ENCODE assay signal across 8 cellular contexts in the genomic region with DNA sequence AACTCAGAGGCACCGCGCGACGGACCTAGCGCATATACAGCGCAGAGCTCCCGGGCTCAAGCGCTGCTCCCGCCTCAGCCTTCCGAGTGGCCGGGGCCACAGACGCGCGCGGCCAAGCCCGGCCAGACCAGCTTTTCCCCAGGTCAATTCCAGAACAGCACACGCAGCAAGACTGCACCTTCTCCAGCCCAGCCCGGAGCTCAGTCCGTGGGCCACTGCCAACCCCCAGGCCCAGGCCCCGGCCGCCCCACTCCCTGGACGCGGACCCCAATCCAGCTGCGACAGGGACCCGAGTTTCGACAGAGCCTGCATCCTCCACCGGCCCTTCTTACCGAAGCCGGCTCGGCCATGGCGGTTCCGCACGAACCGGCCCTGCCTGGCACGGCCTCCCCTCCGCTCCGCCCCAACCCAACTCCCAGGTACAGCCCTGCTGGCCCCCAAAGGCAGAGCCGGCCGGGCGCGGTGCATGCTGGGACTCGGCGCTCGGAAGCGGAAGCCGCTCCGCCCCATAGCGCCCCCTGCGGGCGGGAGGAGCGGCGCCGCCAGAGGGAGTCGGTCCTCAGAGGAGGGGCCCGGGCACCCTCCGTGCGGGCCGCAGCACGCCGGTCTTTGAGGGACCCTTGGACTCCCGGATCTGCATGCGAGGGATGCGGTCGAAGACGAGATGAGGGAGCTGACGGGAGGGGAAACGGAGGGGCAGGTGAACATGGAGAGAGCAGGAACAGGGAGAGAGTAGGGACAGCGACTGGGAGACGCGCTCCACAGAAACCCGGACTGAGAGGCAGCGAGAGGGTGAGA. TPM values are rescaled to one million over a fixed set of nuclear protein-coding genes. Genes with fewer than 3 reads are reported as not detected.
DNase-seq lines count a peak whose midpoint lies in the region; ATAC-seq and TF ChIP-seq lines count a peak whose summit lies in the region.

A gene with protein sequence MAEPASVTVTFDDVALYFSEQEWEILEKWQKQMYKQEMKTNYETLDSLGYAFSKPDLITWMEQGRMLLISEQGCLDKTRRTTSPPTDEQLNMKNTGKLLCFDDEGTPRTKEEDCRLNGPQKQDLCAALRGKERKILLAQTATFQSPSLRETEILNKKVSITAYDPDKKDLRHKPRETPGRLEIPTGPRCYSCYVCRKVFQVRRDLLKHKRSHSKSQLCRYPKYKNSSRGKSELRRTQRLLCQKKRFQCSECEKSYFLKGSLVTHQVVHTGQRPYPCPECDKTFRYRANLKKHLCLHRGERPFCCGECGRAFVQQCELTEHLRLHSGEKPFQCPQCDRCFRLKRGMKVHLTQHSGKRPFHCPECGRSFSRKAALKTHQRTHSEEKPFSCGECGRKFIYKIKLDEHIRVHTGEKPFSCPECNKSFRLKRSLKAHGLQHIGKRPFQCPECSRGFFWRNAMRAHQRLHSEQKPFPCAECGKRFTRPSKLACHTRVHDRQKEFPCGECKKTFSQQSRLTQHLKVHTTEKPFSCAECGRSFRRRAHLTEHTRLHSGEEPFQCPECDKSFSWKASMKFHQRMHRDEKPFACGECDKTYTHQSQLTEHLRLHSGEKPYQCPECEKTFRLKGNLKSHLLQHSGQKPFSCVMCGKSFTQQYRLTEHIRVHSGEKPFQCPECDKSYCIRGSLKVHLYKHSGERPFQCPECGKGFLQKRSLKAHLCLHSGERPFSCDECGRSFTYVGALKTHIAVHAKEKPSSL (minus strand): TSS at position 461 of the 798 bp plus-strand sequence. CDS start 111 bp downstream, at position 350.

- CTCF ChIA-PET in IMR-90 (lab: Yijun Ruan, JAX): interaction anchor here (0.5 to 0.7 kb wide), 4 partner anchors 21 to 73 kb away, joined by 3 to 7 read pairs (median 4); a partner anchor contains a TSS

- peak within 1 kb of the TSS; percentile 84 for H3K4me3 ChIP-seq in IMR-90 (ENCODE audit: insufficient read depth, low read depth, low read length)
- peak within 1 kb of the TSS; percentile 90 to 95 for H3K4me3 ChIP-seq in muscle layer of duodenum (ENCODE audit: low read depth in 1 of 2, low read length in 2 of 2)

- TF ChIP-seq RAD21 in IMR-90 (IDR thresholded peaks at IDR 0.05; ENCODE audit: low read length): peak; percentile 22; the same call in 1 of the 2 replicates

- POLR2A ChIA-PET in IMR-90 (lab: Charles Lee; ENCODE audit: unreplicated experiment): interaction anchor here (0.6 kb wide), 1 partner anchor 588 kb away, joined by 3 read pairs; no protein-coding TSS in a partner anchor

- peak within 1 kb of the TSS; percentile 89 for H3K4me2 ChIP-seq in IMR-90 (ENCODE audit: low read depth, low read length)

- H3K27ac ChIP-seq in IMR-90 (ENCODE audit: insufficient read depth, low read length) (peak within 1 kb of the TSS; percentile 84), muscle layer of duodenum (ENCODE audit: low read length) (peak within 1 kb of the TSS; percentile 91)

- in situ Hi-C loops in IMR-90 (cut with MboI; ENCODE audit: low sequenced_read_pairs): no loop called here

- H3K9me3 ChIP-seq in IMR-90 (ENCODE audit: control insufficient read depth, insufficient read depth, low read length) (peaks cover 4% of the 10 kb centered on the region), muscle layer of duodenum (ENCODE audit: control insufficient read depth in 1 of 2, low read length in 2 of 2) (no peaks in the 10 kb centered on the region)

- H2AK5ac ChIP-seq in IMR-90 (ENCODE audit: low read depth, low read length): peak within 1 kb of the TSS; percentile 93

- peak within 1 kb of the TSS; percentile 90 to 93 for H4K8ac ChIP-seq in IMR-90 (ENCODE audit: low read depth in 2 of 2, low read length in 2 of 2)

- peaks cover 2% of the 10 kb centered on the region; the same call in 1 of the 2 replicates for H3K36me3 ChIP-seq in IMR-90 (ENCODE audit: control insufficient read depth, insufficient read depth, low read length)
- peaks cover 6 to 9% of the 10 kb centered on the region in 2 donors for H3K36me3 ChIP-seq in muscle layer of duodenum (ENCODE audit: control insufficient read depth in 1 of 2, insufficient read depth in 2 of 2, low read length in 2 of 2)

- H3K27me3 ChIP-seq in IMR-90 (ENCODE audit: control insufficient read depth, insufficient read depth, low read length): no peaks in the 10 kb centered on the region
- no peaks in the 10 kb centered on the region for H3K27me3 ChIP-seq in muscle layer of duodenum (ENCODE audit: low read depth, low read length)

- peak within 1 kb of the TSS; percentile 75 for H3K18ac ChIP-seq in IMR-90 (ENCODE audit: low read depth, low read length)

- peaks cover 18 to 31% of the 10 kb centered on the region in 2 experiments for H3K79me1 ChIP-seq in IMR-90 (ENCODE audit: low read depth in 1 of 2, low read length in 2 of 2)

- H3K9me1 ChIP-seq in IMR-90 (ENCODE audit: insufficient read depth, low read length): no peaks in the 10 kb centered on the region; the same call in 1 of the 2 replicates

- peak within 1 kb of the TSS; percentile 100 for H2AFZ ChIP-seq in IMR-90 (replicated peaks; ENCODE audit: low read length, poor library complexity)

- ATAC-seq in GM21529 (IDR thresholded peaks at IDR 0.05; ENCODE audit: unreplicated experiment) (peak; percentile 82), IMR-90 (ENCODE audit: low read depth) (peak; percentile 93)

- peak within 1 kb of the TSS; percentile 93 for H3K56ac ChIP-seq in IMR-90 (ENCODE audit: extremely low read depth, insufficient read depth, low read length)

- H3K23ac ChIP-seq in IMR-90 (ENCODE audit: low read depth, low read length): peak within 1 kb of the TSS; percentile 100

- peak within 1 kb of the TSS; percentile 89 for H3K9ac ChIP-seq in IMR-90 (ENCODE audit: low read depth, low read length)

- 0% methylated on average over 34 of the region's 72 CpGs; no CpG with 5 or more reads in 1 of the 2 experiments for WGBS in IMR-90 (ENCODE audit: extremely low coverage in 2 of 2, insufficient read length in 1 of 2), 2 experiments

- peak within 1 kb of the TSS; percentile 94 for H4K91ac ChIP-seq in IMR-90 (ENCODE audit: insufficient read depth, low read depth, low read length)

- no TSS peak for BruUV-seq in IMR-90 (replicated peaks; lab: Mats Ljungman, UMichigan)

- H2BK5ac ChIP-seq in IMR-90 (ENCODE audit: low read depth, low read length, poor library complexity, severe bottlenecking): peak within 1 kb of the TSS; percentile 87

- peak within 1 kb of the TSS; percentile 98 for H3K14ac ChIP-seq in IMR-90 (replicated peaks; ENCODE audit: low read depth, low read length)

- intact Hi-C loops in IMR-90 (cut with micrococcal nuclease): loop anchor here (1.0 to 5.0 kb wide), 3 partner anchors 21 to 99 kb away; a partner anchor contains a TSS

- TF ChIP-seq POLR2A in IMR-90 (IDR thresholded peaks at IDR 0.05; ENCODE audit: low read depth, low read length) (peak; percentile 97), erythroblast (IDR thresholded peaks at IDR 0.05; ENCODE audit: low read length) (peak; percentile 96)

- DNase-seq in DMS153 treated with DMSO at 0.1 percent for 48 hours (lab: John Stamatoyannopoulos, UW; ENCODE audit: unreplicated experiment) (peak; percentile 78), IMR-90 (peak; percentile 86), OCI-M1 (lab: John Stamatoyannopoulos, UW) (peak; percentile 92), erythroblast (lab: John Stamatoyannopoulos, UW) (peak; percentile 95 to 97)
- DNase-seq in activated T-cell treated with anti-CD3 and anti-CD28 coated beads, Interleukin-2, amount 50 U/mL, for 1 hour: peak; percentile 96
- peak; percentile 83 to 91 for DNase-seq in stimulated activated CD8-positive, alpha-beta memory T cell treated with anti-CD3 and anti-CD28 coated beads, Interleukin-7, amount 100 ng/mL, for 4 hours (ENCODE audit: low read depth in 2 of 2)

- peak within 1 kb of the TSS; percentile 63 for H2BK120ac ChIP-seq in IMR-90 (ENCODE audit: low read depth, low read length)

- peak; percentile 97 for TF ChIP-seq CTCF in IMR-90 (conservative IDR thresholded peaks at IDR 0.05; ENCODE audit: low read depth, low read length)

- dilution Hi-C loops in IMR-90 (cut with HindIII; ENCODE audit: low sequenced_read_pairs, unreplicated experiment): no loop called here

- H3K4ac ChIP-seq in IMR-90 (ENCODE audit: low read depth, low read length): peak within 1 kb of the TSS; percentile 99

- peak within 1 kb of the TSS; percentile 83 for H4K5ac ChIP-seq in IMR-90 (ENCODE audit: low read depth, low read length)

- H4K20me1 ChIP-seq in IMR-90 (ENCODE audit: insufficient read depth, low read length): no peaks in the 10 kb centered on the region

- H2AK9ac ChIP-seq in IMR-90 (replicated peaks; ENCODE audit: low read depth, low read length, poor library complexity): peak within 1 kb of the TSS; percentile 95

- peaks cover 3% of the 10 kb centered on the region for H3K4me1 ChIP-seq in IMR-90 (ENCODE audit: control insufficient read depth, insufficient read depth, low read length)
- H3K4me1 ChIP-seq in muscle layer of duodenum (ENCODE audit: control insufficient read depth in 1 of 2, insufficient read depth in 2 of 2, low read length in 2 of 2): peaks cover 0 to 14% of the 10 kb centered on the region in 2 donors

- no peak within 1 kb of the TSS for H2BK20ac ChIP-seq in IMR-90 (ENCODE audit: low read depth, low read length)

- peak within 1 kb of the TSS; percentile 9; the same call in 1 of the 3 replicates for H2BK15ac ChIP-seq in IMR-90 (ENCODE audit: low read depth, low read length)

TF ChIP-seq in IMR-90, 13 proteins besides CTCF, POLR2A, EP300 and RAD21 (continues in another document):
- TF ChIP-seq RCOR1 (IDR thresholded peaks at IDR 0.05; ENCODE audit: insufficient replicate concordance, low read length) (peak; percentile 32), NFE2L2 (IDR thresholded peaks at IDR 0.05; ENCODE audit: low read depth, low read length) (no peak), BHLHE40 (IDR thresholded peaks at IDR 0.05; ENCODE audit: low read depth, low read length) (no peak), RFX5 (IDR thresholded peaks at IDR 0.05; ENCODE audit: low read depth, low read length) (no peak), FOS (IDR thresholded peaks at IDR 0.05; ENCODE audit: low read depth, low read length) (no peak), CEBPB (IDR thresholded peaks at IDR 0.05; ENCODE audit: low read depth, low read length) (no peak), SMC3 (IDR thresholded peaks at IDR 0.05; ENCODE audit: low read depth, low read length) (peak; percentile 48), MAFK (IDR thresholded peaks at IDR 0.05; ENCODE audit: low read depth, low read length) (no peak)
- TF ChIP-seq, protein P1, sequence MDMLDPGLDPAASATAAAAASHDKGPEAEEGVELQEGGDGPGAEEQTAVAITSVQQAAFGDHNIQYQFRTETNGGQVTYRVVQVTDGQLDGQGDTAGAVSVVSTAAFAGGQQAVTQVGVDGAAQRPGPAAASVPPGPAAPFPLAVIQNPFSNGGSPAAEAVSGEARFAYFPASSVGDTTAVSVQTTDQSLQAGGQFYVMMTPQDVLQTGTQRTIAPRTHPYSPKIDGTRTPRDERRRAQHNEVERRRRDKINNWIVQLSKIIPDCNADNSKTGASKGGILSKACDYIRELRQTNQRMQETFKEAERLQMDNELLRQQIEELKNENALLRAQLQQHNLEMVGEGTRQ (IDR thresholded peaks at IDR 0.05; ENCODE audit: low read depth, low read length): no peak

RNA-seq across cellular contexts. Expression of the gene that starts here (rescaled TPM):
- total RNA-seq in IMR-90 (2012; rRNA removed): 2.3 and 2.8 TPM in 2 replicates
- polyA plus RNA-seq in IMR-90 (2012; rRNA removed): 1.2 TPM in 2 replicates
- polyA plus RNA-seq in IMR-90 (2012; cell fraction: cytosol; rRNA removed): 0.48 and 0.75 TPM in 2 replicates
- polyA plus RNA-seq in IMR-90 (2012; cell fraction: nucleus; rRNA removed; ENCODE audit: low replicate concordance): 0.92 and 0.94 TPM in 2 replicates

Comparison
In these comparisons a context has a peak if more than half of its experiments do, and no peak if none do; other contexts are left out.
1. Peak in every context shown above with its lines: DNase-seq, ATAC-seq, H3K4me3 ChIP-seq and H3K27ac ChIP-seq.